Comparison of ENCODE assay signal across 1 cellular context in genomic region chr15:74783808-74784175, GRCh38.
TF ChIP-seq lines count a peak whose summit lies in the region.

No MANE protein-coding gene starts in this region.

TF ChIP-seq in HEK293, 187 proteins besides CTCF, POLR2A, EP300 and RAD21 (continued from another document):
- TF ChIP-seq, protein P1, sequence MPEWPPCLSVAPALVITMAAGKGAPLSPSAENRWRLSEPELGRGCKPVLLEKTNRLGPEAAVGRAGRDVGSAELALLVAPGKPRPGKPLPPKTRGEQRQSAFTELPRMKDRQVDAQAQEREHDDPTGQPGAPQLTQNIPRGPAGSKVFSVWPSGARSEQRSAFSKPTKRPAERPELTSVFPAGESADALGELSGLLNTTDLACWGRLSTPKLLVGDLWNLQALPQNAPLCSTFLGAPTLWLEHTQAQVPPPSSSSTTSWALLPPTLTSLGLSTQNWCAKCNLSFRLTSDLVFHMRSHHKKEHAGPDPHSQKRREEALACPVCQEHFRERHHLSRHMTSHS (tag by site-specific recombination; IDR thresholded peaks at IDR 0.05) = 0 out of 2 replicates have a peak, but pooled peaks have one; percentile 7
TF ChIP-seq in HEK293: peak in this region for 3.
